Comparison of ENCODE assay signal across 2 cellular contexts in genomic region chr2:152456262-152456661, GRCh38.
TF ChIP-seq lines count a peak whose summit lies in the region.

No MANE protein-coding gene starts in this region.

TF ChIP-seq in HepG2, 621 proteins besides CTCF, POLR2A, EP300 and RAD21 (continued from another document and continues in another):
- TF ChIP-seq TEAD3 (CRISPR knock-in tag; optimal IDR thresholded peaks at IDR 0.05; ENCODE audit: borderline replicate concordance) = peak; percentile 61
- TF ChIP-seq FOSL1 (CRISPR knock-in tag; IDR thresholded peaks at IDR 0.05; ENCODE audit: borderline replicate concordance) = peak; percentile 54; the same call in 1 of the 2 replicates
- no peak for TF ChIP-seq NCOA1 (CRISPR knock-in tag; IDR thresholded peaks at IDR 0.05)
- no peak for TF ChIP-seq ZNF703 (CRISPR knock-in tag; IDR thresholded peaks at IDR 0.05; ENCODE audit: borderline replicate concordance)
- TF ChIP-seq XRCC5 (optimal IDR thresholded peaks at IDR 0.05; ENCODE audit: low read length) = no peak
- 0 out of 2 replicates have a peak, but pooled peaks have one; percentile 32 for TF ChIP-seq ARID5B (CRISPR knock-in tag; IDR thresholded peaks at IDR 0.05)
- TF ChIP-seq ZNF17 (CRISPR knock-in tag; IDR thresholded peaks at IDR 0.05) = no peak
- TF ChIP-seq ZNF614 (CRISPR knock-in tag; IDR thresholded peaks at IDR 0.05; ENCODE audit: borderline replicate concordance) = no peak
- no peak for TF ChIP-seq ZNF720 (CRISPR knock-in tag; IDR thresholded peaks at IDR 0.05)
- TF ChIP-seq NCOA5 (CRISPR knock-in tag; IDR thresholded peaks at IDR 0.05) = no peak
- TF ChIP-seq RNF219 (CRISPR knock-in tag; IDR thresholded peaks at IDR 0.05) = no peak
- no peak for TF ChIP-seq PAWR (CRISPR knock-in tag; IDR thresholded peaks at IDR 0.05; ENCODE audit: borderline replicate concordance)
- no peak for TF ChIP-seq ISL2 (CRISPR knock-in tag; IDR thresholded peaks at IDR 0.05)
- 0 out of 2 replicates have a peak, but pooled peaks have one; percentile 29 for TF ChIP-seq SNAI1 (CRISPR knock-in tag; IDR thresholded peaks at IDR 0.05; ENCODE audit: borderline replicate concordance)
- peak; percentile 82 for TF ChIP-seq ZBTB33 (CRISPR knock-in tag; IDR thresholded peaks at IDR 0.05)
- TF ChIP-seq ZNF644 (CRISPR knock-in tag; IDR thresholded peaks at IDR 0.05; ENCODE audit: low read depth) = peak; percentile 62; the same call in 1 of the 2 replicates
- no peak for TF ChIP-seq ZNF136 (CRISPR knock-in tag; IDR thresholded peaks at IDR 0.05; ENCODE audit: low read depth)
- 0 out of 2 replicates have a peak, but pooled peaks have one; percentile 46 for TF ChIP-seq POGZ (CRISPR knock-in tag; IDR thresholded peaks at IDR 0.05)
- TF ChIP-seq SALL2 (CRISPR knock-in tag; IDR thresholded peaks at IDR 0.05) = no peak
- no peak for TF ChIP-seq ARNTL (CRISPR knock-in tag; IDR thresholded peaks at IDR 0.05)
- TF ChIP-seq ZKSCAN8 (CRISPR knock-in tag; IDR thresholded peaks at IDR 0.05; ENCODE audit: borderline replicate concordance) = no peak
- TF ChIP-seq KLF13 (CRISPR knock-in tag; IDR thresholded peaks at IDR 0.05) = no peak
- 0 out of 2 replicates have a peak, but pooled peaks have one; percentile 24 for TF ChIP-seq ETV5 (CRISPR knock-in tag; IDR thresholded peaks at IDR 0.05; ENCODE audit: borderline replicate concordance)
- no peak for TF ChIP-seq ZNF598 (CRISPR knock-in tag; IDR thresholded peaks at IDR 0.05; ENCODE audit: borderline replicate concordance)
- no peak for TF ChIP-seq ZZZ3 (CRISPR knock-in tag; IDR thresholded peaks at IDR 0.05; ENCODE audit: borderline replicate concordance)
- TF ChIP-seq ZSCAN9 (CRISPR knock-in tag; IDR thresholded peaks at IDR 0.05; ENCODE audit: borderline replicate concordance) = no peak
- TF ChIP-seq ZBTB21 (CRISPR knock-in tag; IDR thresholded peaks at IDR 0.05) = no peak
- peak; percentile 86 for TF ChIP-seq FOSL2 (CRISPR knock-in tag; IDR thresholded peaks at IDR 0.05)
- no peak for TF ChIP-seq THAP11 (CRISPR knock-in tag; IDR thresholded peaks at IDR 0.05)
- no peak for TF ChIP-seq ATRX (CRISPR knock-in tag; IDR thresholded peaks at IDR 0.05; ENCODE audit: borderline replicate concordance)

TF ChIP-seq in K562, 482 proteins besides CTCF, POLR2A, EP300 and RAD21 (continued from another document):
- no peak for TF ChIP-seq ZNF511 (CRISPR knock-in tag; IDR thresholded peaks at IDR 0.05)
- no peak for TF ChIP-seq RFX7 (CRISPR knock-in tag; IDR thresholded peaks at IDR 0.05)
- TF ChIP-seq ZNF197 (CRISPR knock-in tag; IDR thresholded peaks at IDR 0.05; ENCODE audit: low read depth) = no peak
- no peak for TF ChIP-seq THAP7 (CRISPR knock-in tag; IDR thresholded peaks at IDR 0.05)
- TF ChIP-seq ILK (tag; IDR thresholded peaks at IDR 0.05; ENCODE audit: borderline replicate concordance, low read depth) = no peak
- no peak for TF ChIP-seq NRF1 (conservative IDR thresholded peaks at IDR 0.05 in 1 of 2, IDR thresholded peaks at IDR 0.05 in 1 of 2)
- no peak for TF ChIP-seq ZC3H11A (IDR thresholded peaks at IDR 0.05; ENCODE audit: low read depth, low read length)
- no peak for TF ChIP-seq ZNF75A (CRISPR knock-in tag; IDR thresholded peaks at IDR 0.05)
- no peak for TF ChIP-seq ZNF274 (IDR thresholded peaks at IDR 0.05; ENCODE audit: borderline replicate concordance, low read depth, low read length)
- TF ChIP-seq ZNF79 (CRISPR knock-in tag; IDR thresholded peaks at IDR 0.05; ENCODE audit: low read depth) = no peak
- no peak for TF ChIP-seq RUNX1 (IDR thresholded peaks at IDR 0.05; ENCODE audit: low read depth)
- TF ChIP-seq SMAD2 (IDR thresholded peaks at IDR 0.05; ENCODE audit: low read depth, low read length) = no peak
- no peak for TF ChIP-seq RFX5 (IDR thresholded peaks at IDR 0.05; ENCODE audit: low read depth, low read length)
- no peak for TF ChIP-seq HMGXB4 (CRISPR knock-in tag; IDR thresholded peaks at IDR 0.05)
- no peak for TF ChIP-seq POLR2AphosphoS5 (IDR thresholded peaks at IDR 0.05; ENCODE audit: control insufficient read depth, insufficient read depth, low read depth, low read length)
TF ChIP-seq in K562: peak in this region for 0.
